Comparison of ENCODE assay signal across 26 cellular contexts in genomic region chr18:63515279-63515678, GRCh38. TPM values are rescaled to one million over a fixed set of nuclear protein-coding genes. Genes with fewer than 3 reads are reported as not detected.
DNase-seq lines count a peak whose midpoint lies in the region; ATAC-seq and TF ChIP-seq lines count a peak whose summit lies in the region.
"Had no signal": no experiment of that assay in that cellular context is flagged by ENCODE, and none has a peak within 500 bp of the region (broad histone marks: within the 10 kb centered on the region; RNA-seq: fewer than 3 reads in every experiment).

No MANE protein-coding gene starts in this region.

- no TSS peak for BruUV-seq in IMR-90 (replicated peaks; lab: Mats Ljungman, UMichigan)

- H4K20me1 ChIP-seq in DND-41 (ENCODE audit: insufficient read depth, low read length) (no peaks in the 10 kb centered on the region), IMR-90 (ENCODE audit: insufficient read depth, low read length) (no peaks in the 10 kb centered on the region)

- H3K4me1 Mint-ChIP-seq in chondrocyte (ENCODE audit: low read depth), result peaks cover 13% of the 10 kb centered on the region
- H3K4me1 Mint-ChIP-seq in nephron, result no peaks in the 10 kb centered on the region

- TF ChIP-seq CTCF in DND-41 (IDR thresholded peaks at IDR 0.05; ENCODE audit: borderline replicate concordance, extremely low read depth, low read length, poor library complexity, severe bottlenecking), result peak; percentile 4
- TF ChIP-seq CTCF in IMR-90 (conservative IDR thresholded peaks at IDR 0.05; ENCODE audit: low read depth, low read length), result no peak
- TF ChIP-seq CTCF in chondrocyte (IDR thresholded peaks at IDR 0.05), result peak; percentile 51
- TF ChIP-seq CTCF in nephron (IDR thresholded peaks at IDR 0.05; ENCODE audit: unreplicated experiment in 3 of 3), result peak; percentile 25 to 37 (median 28)
- TF ChIP-seq CTCF in gastrocnemius medialis (IDR thresholded peaks at IDR 0.05 in 4 of 5, conservative IDR thresholded peaks at IDR 0.05 in 1 of 5), result no peak

- no peak overlapping the region for H4K91ac ChIP-seq in IMR-90 (ENCODE audit: insufficient read depth, low read depth, low read length)

- no peak overlapping the region for H4K5ac ChIP-seq in IMR-90 (ENCODE audit: low read depth, low read length)

- no peak overlapping the region for H2AFZ ChIP-seq in DND-41 (ENCODE audit: low read depth, low read length)
- peak overlapping the region; percentile 54 for H2AFZ ChIP-seq in IMR-90 (replicated peaks; ENCODE audit: low read length, poor library complexity)
- H2AFZ ChIP-seq: parathyroid adenoma had no signal

- CTCF ChIA-PET in IMR-90 (lab: Yijun Ruan, JAX), result interaction anchor here (0.6 to 5.4 kb wide), 9 partner anchors 9 to 419 kb away, joined by 3 to 47 read pairs (median 3); no protein-coding TSS in a partner anchor

- H3K27me3 Mint-ChIP-seq in chondrocyte (ENCODE audit: low read depth), result peaks cover 12% of the 10 kb centered on the region
- peaks cover 24% of the 10 kb centered on the region for H3K27me3 Mint-ChIP-seq in nephron (ENCODE audit: low read depth)

- no peak overlapping the region for H3K23ac ChIP-seq in IMR-90 (ENCODE audit: low read depth, low read length)

- dilution Hi-C loops in IMR-90 (cut with HindIII; ENCODE audit: low sequenced_read_pairs, unreplicated experiment), result no loop called here

- DNase-seq in DND-41 (no peak), IMR-90 (no peak), chondrocyte (ENCODE audit: low spot score) (no peak), gastrocnemius medialis (no peak), foreskin melanocyte (no peak), substantia nigra (lab: John Stamatoyannopoulos, UW) (no peak)
- DNase-seq: activated CD4-positive, alpha-beta T cell treated with anti-CD3 and anti-CD28 coated beads for 1 hour; activated effector memory CD4-positive, alpha-beta T cell treated with Interleukin-2 at 50 U/mL for 16 hours; adrenal gland; AML-193; H7; left colon; NCI-H1694 treated with DMSO at 0.1 percent for 48 hours; NCI-H446; OCI-M1; stimulated activated CD4-positive, alpha-beta T cell treated with anti-CD3 and anti-CD28 coated beads, Interleukin-4, amount 100 ng/mL, for 1 hour; T1000 had no signal

- no peak overlapping the region for H2AK5ac ChIP-seq in IMR-90 (ENCODE audit: low read depth, low read length)

- H3K9me1 ChIP-seq in IMR-90 (ENCODE audit: insufficient read depth, low read length), result no peaks in the 10 kb centered on the region

- ATAC-seq in DND-41 (ENCODE audit: insufficient read depth, low read depth) (no peak), IMR-90 (ENCODE audit: low read depth) (no peak), HG02798 (IDR thresholded peaks at IDR 0.05; ENCODE audit: poor library complexity, unreplicated experiment) (no peak), gastrocnemius medialis (no peak)
- ATAC-seq: left colon had no signal

- peaks cover 2% of the 10 kb centered on the region for H3K36me3 Mint-ChIP-seq in chondrocyte (ENCODE audit: low read depth)
- H3K36me3 Mint-ChIP-seq in nephron (ENCODE audit: low read depth), result no peaks in the 10 kb centered on the region

- in situ Hi-C loops in IMR-90 (cut with MboI; ENCODE audit: low sequenced_read_pairs), result loop anchor here (5.0 kb wide), 1 partner anchor 332 kb away; no protein-coding TSS in a partner anchor
- in situ Hi-C loops in gastrocnemius medialis (cut with MboI; ENCODE audit: low sequenced_read_pairs in 4 of 4), result loop anchor here (25.0 kb wide), 1 partner anchor 472 kb away; no protein-coding TSS in a partner anchor

- no peak overlapping the region for H3K4ac ChIP-seq in IMR-90 (ENCODE audit: low read depth, low read length)

- intact Hi-C loops in IMR-90 (cut with micrococcal nuclease), result no loop called here
- intact Hi-C loops in gastrocnemius medialis (cut with DNase I; ENCODE audit: low total_unique reads), result loop anchor here (10.0 kb wide), 1 partner anchor 460 kb away; the partner anchor contains the start of gene SERPINB8

- H3K4me3 Mint-ChIP-seq in chondrocyte (ENCODE audit: unreplicated experiment), result no peak overlapping the region
- H3K4me3 Mint-ChIP-seq in nephron, result no peak overlapping the region

- H3K18ac ChIP-seq in IMR-90 (ENCODE audit: low read depth, low read length), result no peak overlapping the region

- TF ChIP-seq POLR2A in IMR-90 (IDR thresholded peaks at IDR 0.05; ENCODE audit: low read depth, low read length), result no peak
- no peak for TF ChIP-seq POLR2A in gastrocnemius medialis (IDR thresholded peaks at IDR 0.05)

- H2BK5ac ChIP-seq in IMR-90 (ENCODE audit: low read depth, low read length, poor library complexity, severe bottlenecking), result no peak overlapping the region

- no peak overlapping the region for H3K9ac ChIP-seq in DND-41 (ENCODE audit: low read depth, low read length)
- no peak overlapping the region for H3K9ac ChIP-seq in IMR-90 (ENCODE audit: low read depth, low read length)
- H3K9ac ChIP-seq: parathyroid adenoma had no signal

- no peak overlapping the region for H3K56ac ChIP-seq in IMR-90 (ENCODE audit: extremely low read depth, insufficient read depth, low read length)

- no peaks in the 10 kb centered on the region for H3K9me3 ChIP-seq in DND-41 (ENCODE audit: insufficient read depth, low read length, severe bottlenecking)
- no peaks in the 10 kb centered on the region for H3K9me3 ChIP-seq in IMR-90 (ENCODE audit: control insufficient read depth, insufficient read depth, low read length)
- H3K9me3 ChIP-seq in gastrocnemius medialis, result no peaks in the 10 kb centered on the region
- H3K9me3 ChIP-seq: adrenal gland, SJSA1 had no signal

- TF ChIP-seq RAD21 in IMR-90 (IDR thresholded peaks at IDR 0.05; ENCODE audit: low read length), result no peak

- no peaks in the 10 kb centered on the region for H3K79me1 ChIP-seq in IMR-90 (ENCODE audit: low read depth in 1 of 2, low read length in 2 of 2)

- POLR2A ChIA-PET in IMR-90 (lab: Charles Lee; ENCODE audit: unreplicated experiment), result no interaction called here

- no peaks in the 10 kb centered on the region for H3K36me3 ChIP-seq in DND-41 (ENCODE audit: insufficient read depth, low read length)
- no peaks in the 10 kb centered on the region for H3K36me3 ChIP-seq in IMR-90 (ENCODE audit: control insufficient read depth, insufficient read depth, low read length)
- H3K36me3 ChIP-seq in gastrocnemius medialis, result no peaks in the 10 kb centered on the region
- H3K36me3 ChIP-seq: adrenal gland, SJSA1 had no signal

- no peak overlapping the region for H2BK20ac ChIP-seq in IMR-90 (ENCODE audit: low read depth, low read length)

- no peak overlapping the region for H2BK120ac ChIP-seq in IMR-90 (ENCODE audit: low read depth, low read length)

- WGBS in IMR-90 (ENCODE audit: extremely low coverage in 2 of 2, insufficient read length in 1 of 2), 2 experiments, result no CpG with 5 or more reads among the region's 3 CpGs

- H3K4me2 ChIP-seq in DND-41 (ENCODE audit: insufficient read depth, low read length) (no peak overlapping the region), IMR-90 (ENCODE audit: low read depth, low read length) (no peak overlapping the region)

- no peaks in the 10 kb centered on the region for H3K79me2 ChIP-seq in DND-41 (ENCODE audit: insufficient read depth, low read length)
- H3K79me2 ChIP-seq: parathyroid adenoma had no signal

- no peaks in the 10 kb centered on the region for H3K4me1 ChIP-seq in DND-41 (ENCODE audit: insufficient read depth, low read length)
- H3K4me1 ChIP-seq in IMR-90 (ENCODE audit: control insufficient read depth, insufficient read depth, low read length), result no peaks in the 10 kb centered on the region
- H3K4me1 ChIP-seq in gastrocnemius medialis, result no peaks in the 10 kb centered on the region
- H3K4me1 ChIP-seq: adrenal gland, parathyroid adenoma, SJSA1 had no signal

- H3K9me3 Mint-ChIP-seq in chondrocyte (ENCODE audit: low read depth) (no peaks in the 10 kb centered on the region), nephron (no peaks in the 10 kb centered on the region)

- H3K27me3 ChIP-seq in DND-41 (ENCODE audit: insufficient read depth, low read length, poor library complexity) (peaks cover 27% of the 10 kb centered on the region), IMR-90 (ENCODE audit: control insufficient read depth, insufficient read depth, low read length) (peaks cover 15% of the 10 kb centered on the region), gastrocnemius medialis (no peaks in the 10 kb centered on the region)

- no peak overlapping the region for H3K27ac ChIP-seq in DND-41 (ENCODE audit: low read length)
- no peak overlapping the region for H3K27ac ChIP-seq in IMR-90 (ENCODE audit: insufficient read depth, low read length)
- H3K27ac ChIP-seq in gastrocnemius medialis, result no peak overlapping the region
- no peak overlapping the region for H3K27ac ChIP-seq in substantia nigra (ENCODE audit: low read depth, low read length, poor library complexity, severe bottlenecking)
- H3K27ac ChIP-seq: adrenal gland, parathyroid adenoma, SJSA1 had no signal

- no peak overlapping the region for H4K8ac ChIP-seq in IMR-90 (ENCODE audit: low read depth in 2 of 2, low read length in 2 of 2)

- no peak overlapping the region for H2AK9ac ChIP-seq in IMR-90 (replicated peaks; ENCODE audit: low read depth, low read length, poor library complexity)

- no peak overlapping the region for H3K4me3 ChIP-seq in DND-41 (ENCODE audit: low read depth in 1 of 2, low read length in 2 of 2)
- no peak overlapping the region for H3K4me3 ChIP-seq in IMR-90 (ENCODE audit: insufficient read depth, low read depth, low read length)
- no peak overlapping the region for H3K4me3 ChIP-seq in gastrocnemius medialis
- H3K4me3 ChIP-seq: adrenal gland, SJSA1 had no signal

- H3K27ac Mint-ChIP-seq in chondrocyte (ENCODE audit: unreplicated experiment), result no peak overlapping the region
- no peak overlapping the region for H3K27ac Mint-ChIP-seq in nephron

- H3K14ac ChIP-seq in IMR-90 (replicated peaks; ENCODE audit: low read depth, low read length), result no peak overlapping the region

- H2BK15ac ChIP-seq in IMR-90 (ENCODE audit: low read depth, low read length), result no peak overlapping the region

TF ChIP-seq in IMR-90, 13 proteins besides CTCF, POLR2A, EP300 and RAD21 (continues in another document):
- TF ChIP-seq RFX5 (IDR thresholded peaks at IDR 0.05; ENCODE audit: low read depth, low read length), result no peak
- TF ChIP-seq FOS (IDR thresholded peaks at IDR 0.05; ENCODE audit: low read depth, low read length), result no peak
- TF ChIP-seq MAFK (IDR thresholded peaks at IDR 0.05; ENCODE audit: low read depth, low read length), result no peak
- TF ChIP-seq CHD1 (IDR thresholded peaks at IDR 0.05; ENCODE audit: low read depth, low read length), result no peak
- TF ChIP-seq RCOR1 (IDR thresholded peaks at IDR 0.05; ENCODE audit: insufficient replicate concordance, low read length), result no peak

RNA-seq across cellular contexts. Expression of gene SERPINB12, which starts 26.9 kb away (rescaled TPM):
- not detected in 2 replicates for total RNA-seq in IMR-90 (2012; rRNA removed)
- polyA plus RNA-seq in IMR-90 (2012; rRNA removed), result not detected in 2 replicates
- polyA plus RNA-seq in IMR-90 (2012; cell fraction: cytosol; rRNA removed), result not detected in 2 replicates
- polyA plus RNA-seq in IMR-90 (2012; cell fraction: nucleus; rRNA removed; ENCODE audit: low replicate concordance), result not detected in 2 replicates
- total RNA-seq in chondrocyte, result not detected in 3 replicates
- not detected for total RNA-seq in gastrocnemius medialis
- total RNA-seq: adrenal gland, frontal cortex, H7, HT1080, left colon, M059J, SJSA1, skeletal muscle tissue, subcutaneous adipose tissue had no signal
- polyA plus RNA-seq: adrenal gland had no signal

RNA-seq across cellular contexts. Expression of gene SERPINB5, which starts 38.5 kb away (rescaled TPM):
- total RNA-seq in IMR-90 (2012; rRNA removed) (not detected in 2 replicates), chondrocyte (0.24 TPM in 1 of 3 replicates, not detected in the others), gastrocnemius medialis (not detected)
- not detected in 2 replicates for polyA plus RNA-seq in IMR-90 (2012; rRNA removed)
- not detected in 2 replicates for polyA plus RNA-seq in IMR-90 (2012; cell fraction: cytosol; rRNA removed)
- not detected in 2 replicates for polyA plus RNA-seq in IMR-90 (2012; cell fraction: nucleus; rRNA removed; ENCODE audit: low replicate concordance)
- total RNA-seq: M059J, SJSA1, skeletal muscle tissue, subcutaneous adipose tissue had no signal

Comparison
In these comparisons a context has a peak if more than half of its experiments do, and no peak if none do; other contexts are left out.
1. CTCF ChIP-seq: peak in DND-41 (single experiment), chondrocyte (single experiment) and nephron (3 of 3); none in IMR-90 (single experiment) and gastrocnemius medialis (0 of 5).